Comparison of ENCODE assay signal across 1 cellular context in genomic region chr17:42409467-42410351, GRCh38.
TF ChIP-seq lines count a peak whose summit lies in the region.

No MANE protein-coding gene starts in this region.

TF ChIP-seq in IMR-90, 13 proteins besides CTCF, POLR2A, EP300 and RAD21:
- TF ChIP-seq USF2 (IDR thresholded peaks at IDR 0.05; ENCODE audit: low read depth, low read length) = no peak
- TF ChIP-seq CHD1 (IDR thresholded peaks at IDR 0.05; ENCODE audit: low read depth, low read length) = no peak
- 0 out of 2 replicates have a peak, but pooled peaks have one; percentile 11 for TF ChIP-seq MXI1 (IDR thresholded peaks at IDR 0.05; ENCODE audit: borderline replicate concordance, low read depth, low read length)
- peak; percentile 75 for TF ChIP-seq FOS (IDR thresholded peaks at IDR 0.05; ENCODE audit: low read depth, low read length)
- peak; percentile 56 for TF ChIP-seq RCOR1 (IDR thresholded peaks at IDR 0.05; ENCODE audit: insufficient replicate concordance, low read length)
- peak; percentile 66 for TF ChIP-seq CEBPB (IDR thresholded peaks at IDR 0.05; ENCODE audit: low read depth, low read length)
- TF ChIP-seq BHLHE40 (IDR thresholded peaks at IDR 0.05; ENCODE audit: low read depth, low read length) = no peak
